1 cellular context compared by ENCODE assay signal in the genomic region with DNA sequence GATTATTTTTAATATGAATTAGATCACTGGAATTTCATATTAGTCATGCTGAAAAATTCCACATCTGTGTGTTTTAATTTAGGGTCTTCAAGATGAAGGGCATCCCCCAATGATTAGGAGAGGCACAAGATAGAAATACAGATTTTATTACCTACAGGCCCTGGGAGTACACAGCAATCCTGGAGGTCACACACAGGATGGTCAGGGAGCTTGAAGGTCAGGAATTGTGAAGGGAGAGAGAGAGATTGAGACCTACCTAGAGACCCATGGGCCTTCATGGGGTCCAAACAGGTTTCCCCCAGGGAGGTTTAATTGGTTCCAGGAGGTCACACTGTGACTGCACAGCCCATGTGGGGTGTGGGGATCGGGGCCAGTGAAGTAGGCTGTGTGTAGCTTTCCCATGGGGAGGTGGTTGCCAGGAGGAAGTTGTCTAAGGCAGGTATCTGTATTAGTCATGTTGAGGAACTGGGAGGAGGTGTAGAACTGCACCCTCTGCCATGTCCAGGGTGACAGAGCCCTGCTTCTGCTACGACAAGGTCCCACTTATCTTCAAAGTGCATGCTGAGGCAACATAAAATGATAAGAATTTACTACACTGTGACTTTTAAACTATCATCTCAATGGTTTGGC.
TF ChIP-seq lines count a peak whose summit lies in the region.

No MANE protein-coding gene starts in this region.

TF ChIP-seq in K562, 482 proteins besides CTCF, POLR2A, EP300 and RAD21 (continued from another document and continues in another):
- TF ChIP-seq, protein P1, sequence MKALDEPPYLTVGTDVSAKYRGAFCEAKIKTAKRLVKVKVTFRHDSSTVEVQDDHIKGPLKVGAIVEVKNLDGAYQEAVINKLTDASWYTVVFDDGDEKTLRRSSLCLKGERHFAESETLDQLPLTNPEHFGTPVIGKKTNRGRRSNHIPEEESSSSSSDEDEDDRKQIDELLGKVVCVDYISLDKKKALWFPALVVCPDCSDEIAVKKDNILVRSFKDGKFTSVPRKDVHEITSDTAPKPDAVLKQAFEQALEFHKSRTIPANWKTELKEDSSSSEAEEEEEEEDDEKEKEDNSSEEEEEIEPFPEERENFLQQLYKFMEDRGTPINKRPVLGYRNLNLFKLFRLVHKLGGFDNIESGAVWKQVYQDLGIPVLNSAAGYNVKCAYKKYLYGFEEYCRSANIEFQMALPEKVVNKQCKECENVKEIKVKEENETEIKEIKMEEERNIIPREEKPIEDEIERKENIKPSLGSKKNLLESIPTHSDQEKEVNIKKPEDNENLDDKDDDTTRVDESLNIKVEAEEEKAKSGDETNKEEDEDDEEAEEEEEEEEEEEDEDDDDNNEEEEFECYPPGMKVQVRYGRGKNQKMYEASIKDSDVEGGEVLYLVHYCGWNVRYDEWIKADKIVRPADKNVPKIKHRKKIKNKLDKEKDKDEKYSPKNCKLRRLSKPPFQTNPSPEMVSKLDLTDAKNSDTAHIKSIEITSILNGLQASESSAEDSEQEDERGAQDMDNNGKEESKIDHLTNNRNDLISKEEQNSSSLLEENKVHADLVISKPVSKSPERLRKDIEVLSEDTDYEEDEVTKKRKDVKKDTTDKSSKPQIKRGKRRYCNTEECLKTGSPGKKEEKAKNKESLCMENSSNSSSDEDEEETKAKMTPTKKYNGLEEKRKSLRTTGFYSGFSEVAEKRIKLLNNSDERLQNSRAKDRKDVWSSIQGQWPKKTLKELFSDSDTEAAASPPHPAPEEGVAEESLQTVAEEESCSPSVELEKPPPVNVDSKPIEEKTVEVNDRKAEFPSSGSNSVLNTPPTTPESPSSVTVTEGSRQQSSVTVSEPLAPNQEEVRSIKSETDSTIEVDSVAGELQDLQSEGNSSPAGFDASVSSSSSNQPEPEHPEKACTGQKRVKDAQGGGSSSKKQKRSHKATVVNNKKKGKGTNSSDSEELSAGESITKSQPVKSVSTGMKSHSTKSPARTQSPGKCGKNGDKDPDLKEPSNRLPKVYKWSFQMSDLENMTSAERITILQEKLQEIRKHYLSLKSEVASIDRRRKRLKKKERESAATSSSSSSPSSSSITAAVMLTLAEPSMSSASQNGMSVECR (CRISPR knock-in tag; IDR thresholded peaks at IDR 0.05) = no peak
- TF ChIP-seq ARHGAP35 (IDR thresholded peaks at IDR 0.05; ENCODE audit: partially characterized antibody) (no peak), NEUROD1 (IDR thresholded peaks at IDR 0.05; ENCODE audit: borderline replicate concordance, low read depth, low read length, partially characterized antibody) (no peak), HLTF (IDR thresholded peaks at IDR 0.05) (0 out of 2 replicates have a peak, but pooled peaks have one; percentile 22), TRIM24 (IDR thresholded peaks at IDR 0.05) (peak in 1 of 2 experiments; percentile 37; a peak in 2 of 4 replicates), ZNF586 (CRISPR knock-in tag; conservative IDR thresholded peaks at IDR 0.05) (no peak), ZNF134 (CRISPR knock-in tag; conservative IDR thresholded peaks at IDR 0.05) (no peak), SRSF9 (IDR thresholded peaks at IDR 0.05; ENCODE audit: borderline replicate concordance, low read depth, low read length) (no peak), ZNF23 (CRISPR knock-in tag; IDR thresholded peaks at IDR 0.05) (no peak), FOSL1 (tag; conservative IDR thresholded peaks at IDR 0.05) (peak; percentile 85), EP400 (IDR thresholded peaks at IDR 0.05) (no peak), KLF13 (tag; IDR thresholded peaks at IDR 0.05; ENCODE audit: borderline replicate concordance, low read depth) (no peak), ZBTB33 (CRISPR knock-in tag; IDR thresholded peaks at IDR 0.05) (no peak), ZBED1 (IDR thresholded peaks at IDR 0.05) (no peak), MTF1 (CRISPR knock-in tag; IDR thresholded peaks at IDR 0.05; ENCODE audit: borderline replicate concordance) (no peak), ZNF316 (IDR thresholded peaks at IDR 0.05) (peak; percentile 40; the same call in 1 of the 2 replicates), KLF1 (tag; IDR thresholded peaks at IDR 0.05) (no peak), POLR2AphosphoS2 (IDR thresholded peaks at IDR 0.05; ENCODE audit: low read length) (no peak), NUFIP1 (IDR thresholded peaks at IDR 0.05; ENCODE audit: partially characterized antibody) (no peak), ZNF707 (CRISPR knock-in tag; conservative IDR thresholded peaks at IDR 0.05) (no peak), ZHX1 (conservative IDR thresholded peaks at IDR 0.05; ENCODE audit: low read length) (no peak), ZNF212 (CRISPR knock-in tag; IDR thresholded peaks at IDR 0.05) (no peak), ZNF24 (IDR thresholded peaks at IDR 0.05) (0 out of 2 replicates have a peak, but pooled peaks have one; percentile 32), SRF (CRISPR knock-in tag; IDR thresholded peaks at IDR 0.05) (no peak), ZNF699 (CRISPR knock-in tag; IDR thresholded peaks at IDR 0.05; ENCODE audit: insufficient replicate concordance) (no peak), ZNF507 (tag; conservative IDR thresholded peaks at IDR 0.05) (no peak), TAF1 (IDR thresholded peaks at IDR 0.05; ENCODE audit: control insufficient read depth, extremely low read depth, insufficient read depth, low read length, severe bottlenecking) (peak; percentile 16), KDM5B (IDR thresholded peaks at IDR 0.05; ENCODE audit: insufficient replicate concordance, low read depth, low read length) (no peak), SMARCB1 (IDR thresholded peaks at IDR 0.05; ENCODE audit: insufficient read length, low read depth) (peak; percentile 87), ZNF592 (IDR thresholded peaks at IDR 0.05) (0 out of 2 replicates have a peak, but pooled peaks have one; percentile 36), SRSF7 (optimal IDR thresholded peaks at IDR 0.05; ENCODE audit: low read depth, low read length) (no peak), EZH2 (IDR thresholded peaks at IDR 0.05; ENCODE audit: borderline replicate concordance, low read depth, low read length) (no peak), BMI1 (IDR thresholded peaks at IDR 0.05; ENCODE audit: low read length) (no peak), CTCFL (IDR thresholded peaks at IDR 0.05; ENCODE audit: borderline replicate concordance, insufficient read depth, low read depth, low read length, poor library complexity, severe bottlenecking) (no peak), KDM4B (IDR thresholded peaks at IDR 0.05; ENCODE audit: borderline replicate concordance in 2 of 2, low read depth in 1 of 2) (no peak), RBM22 (IDR thresholded peaks at IDR 0.05; ENCODE audit: low read depth, low read length, poor library complexity, severe bottlenecking) (no peak), NFATC3 (IDR thresholded peaks at IDR 0.05) (no peak)
- TF ChIP-seq, protein P2, sequence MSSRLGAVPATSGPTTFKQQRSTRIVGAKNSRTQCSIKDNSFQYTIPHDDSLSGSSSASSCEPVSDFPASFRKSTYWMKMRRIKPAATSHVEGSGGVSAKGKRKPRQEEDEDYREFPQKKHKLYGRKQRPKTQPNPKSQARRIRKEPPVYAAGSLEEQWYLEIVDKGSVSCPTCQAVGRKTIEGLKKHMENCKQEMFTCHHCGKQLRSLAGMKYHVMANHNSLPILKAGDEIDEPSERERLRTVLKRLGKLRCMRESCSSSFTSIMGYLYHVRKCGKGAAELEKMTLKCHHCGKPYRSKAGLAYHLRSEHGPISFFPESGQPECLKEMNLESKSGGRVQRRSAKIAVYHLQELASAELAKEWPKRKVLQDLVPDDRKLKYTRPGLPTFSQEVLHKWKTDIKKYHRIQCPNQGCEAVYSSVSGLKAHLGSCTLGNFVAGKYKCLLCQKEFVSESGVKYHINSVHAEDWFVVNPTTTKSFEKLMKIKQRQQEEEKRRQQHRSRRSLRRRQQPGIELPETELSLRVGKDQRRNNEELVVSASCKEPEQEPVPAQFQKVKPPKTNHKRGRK (tag; IDR thresholded peaks at IDR 0.05) = no peak
- TF ChIP-seq, protein P3, sequence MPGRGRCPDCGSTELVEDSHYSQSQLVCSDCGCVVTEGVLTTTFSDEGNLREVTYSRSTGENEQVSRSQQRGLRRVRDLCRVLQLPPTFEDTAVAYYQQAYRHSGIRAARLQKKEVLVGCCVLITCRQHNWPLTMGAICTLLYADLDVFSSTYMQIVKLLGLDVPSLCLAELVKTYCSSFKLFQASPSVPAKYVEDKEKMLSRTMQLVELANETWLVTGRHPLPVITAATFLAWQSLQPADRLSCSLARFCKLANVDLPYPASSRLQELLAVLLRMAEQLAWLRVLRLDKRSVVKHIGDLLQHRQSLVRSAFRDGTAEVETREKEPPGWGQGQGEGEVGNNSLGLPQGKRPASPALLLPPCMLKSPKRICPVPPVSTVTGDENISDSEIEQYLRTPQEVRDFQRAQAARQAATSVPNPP (IDR thresholded peaks at IDR 0.05; ENCODE audit: borderline replicate concordance, insufficient read depth, insufficient read length) = no peak
- TF ChIP-seq, protein P4, sequence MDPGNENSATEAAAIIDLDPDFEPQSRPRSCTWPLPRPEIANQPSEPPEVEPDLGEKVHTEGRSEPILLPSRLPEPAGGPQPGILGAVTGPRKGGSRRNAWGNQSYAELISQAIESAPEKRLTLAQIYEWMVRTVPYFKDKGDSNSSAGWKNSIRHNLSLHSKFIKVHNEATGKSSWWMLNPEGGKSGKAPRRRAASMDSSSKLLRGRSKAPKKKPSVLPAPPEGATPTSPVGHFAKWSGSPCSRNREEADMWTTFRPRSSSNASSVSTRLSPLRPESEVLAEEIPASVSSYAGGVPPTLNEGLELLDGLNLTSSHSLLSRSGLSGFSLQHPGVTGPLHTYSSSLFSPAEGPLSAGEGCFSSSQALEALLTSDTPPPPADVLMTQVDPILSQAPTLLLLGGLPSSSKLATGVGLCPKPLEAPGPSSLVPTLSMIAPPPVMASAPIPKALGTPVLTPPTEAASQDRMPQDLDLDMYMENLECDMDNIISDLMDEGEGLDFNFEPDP (CRISPR knock-in tag; IDR thresholded peaks at IDR 0.05) = no peak
